Comparison of ENCODE assay signal across 9 cellular contexts in the genomic region with DNA sequence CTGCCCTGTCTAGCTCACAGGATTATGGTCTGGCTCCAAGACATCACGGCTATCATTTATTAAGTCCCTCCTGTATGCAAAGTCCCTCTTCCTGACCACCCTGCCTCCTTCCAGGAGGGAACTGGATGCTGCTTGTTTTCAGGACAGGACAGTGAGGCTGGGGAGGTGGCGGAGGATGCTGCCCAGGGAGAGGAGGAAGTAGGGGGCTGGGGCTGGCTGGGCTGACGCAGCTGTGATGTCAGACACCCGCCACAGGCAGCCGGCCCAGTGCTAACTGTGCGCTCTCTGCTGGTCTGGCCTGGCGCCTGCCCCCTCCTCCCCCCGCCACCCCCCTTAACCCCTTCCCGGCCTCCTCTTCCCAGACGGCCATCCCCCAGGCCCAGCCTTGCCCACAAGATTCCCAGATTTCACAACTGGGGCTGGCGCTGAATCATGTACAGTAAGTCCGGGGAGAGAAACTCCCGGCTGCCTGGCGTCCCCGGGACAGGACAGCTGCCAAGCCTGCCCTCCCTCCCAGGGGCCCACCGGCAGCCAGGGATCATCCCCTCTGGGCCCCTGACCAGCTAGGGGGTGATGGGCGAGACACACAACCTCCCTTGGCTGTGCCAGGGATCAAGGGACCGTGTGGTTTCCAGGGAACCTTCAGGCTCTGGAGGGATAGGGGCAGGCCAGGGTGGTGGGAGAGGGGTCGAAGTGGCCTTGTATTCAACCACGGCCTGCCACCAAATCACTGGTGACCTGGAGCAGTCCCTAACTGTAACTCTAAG.
DNase-seq lines count a peak whose midpoint lies in the region; ATAC-seq, FAIRE-seq and TF ChIP-seq lines count a peak whose summit lies in the region.
"Had no signal": no experiment of that assay in that cellular context is flagged by ENCODE, and none has a peak within 500 bp of the region (broad histone marks: within the 10 kb centered on the region; RNA-seq: fewer than 3 reads in every experiment).

No MANE protein-coding gene starts in this region.

- H3K4ac ChIP-seq in trophoblast cell (ENCODE audit: low read depth, low read length), result no peak overlapping the region

- 10 to 15% (median 12%) methylated on average over 12 to 20 of the region's 20 CpGs for WGBS in heart left ventricle, 4 donors
- WGBS in trophoblast cell (ENCODE audit: extremely low coverage, insufficient coverage, insufficient read length), result no CpG with 5 or more reads among the region's 20 CpGs

- no peak overlapping the region for H3K14ac ChIP-seq in trophoblast cell (ENCODE audit: low read length)

- peak overlapping the region; percentile 62 to 96 (median 91) for H3K27ac ChIP-seq in heart left ventricle
- H3K27ac ChIP-seq in trophoblast cell (ENCODE audit: low read depth, low read length), result no peak overlapping the region

- peak; percentile 97 for FAIRE-seq in HTR-8/SVneo (lab: Jason Lieb, UNC)

- TF ChIP-seq CTCF in heart left ventricle (IDR thresholded peaks at IDR 0.05), result peak in 7 of 12 donors; percentile 13 to 45 (median 32)

- H4K8ac ChIP-seq in trophoblast cell (ENCODE audit: low read depth, low read length), result peak overlapping the region; percentile 5

- TF ChIP-seq POLR2A in heart left ventricle (IDR thresholded peaks at IDR 0.05), result peak in 1 of 2 donors; percentile 40

- H3K4me1 ChIP-seq in adipocyte (ENCODE audit: control insufficient read depth, insufficient read depth, low read length) (peaks cover 72% of the 10 kb centered on the region), heart left ventricle (peaks cover 4 to 79% (median 50%) of the 10 kb centered on the region in 12 donors), trophoblast cell (ENCODE audit: control insufficient read depth in 1 of 2, insufficient read depth in 2 of 2, low read length in 2 of 2) (peaks cover 11 to 17% of the 10 kb centered on the region in 2 experiments)

- H3K9me3 ChIP-seq in adipocyte (ENCODE audit: control insufficient read depth, low read length) (no peaks in the 10 kb centered on the region), heart left ventricle (no peaks in the 10 kb centered on the region), trophoblast cell (ENCODE audit: insufficient read depth, low read depth, low read length) (no peaks in the 10 kb centered on the region)

- H3K27me3 ChIP-seq in adipocyte (replicated peaks; ENCODE audit: control insufficient read depth, insufficient read depth, low read length) (no peaks in the 10 kb centered on the region), heart left ventricle (no peaks in the 10 kb centered on the region), trophoblast cell (ENCODE audit: insufficient read depth, low read length) (no peaks in the 10 kb centered on the region)

- H3K18ac ChIP-seq in trophoblast cell (ENCODE audit: low read length), result no peak overlapping the region

- DNase-seq in HTR-8/SVneo (ENCODE audit: insufficient read length, low spot score) (peak; percentile 100), adipocyte (ENCODE audit: low read depth) (peak; percentile 98), heart left ventricle (peak; percentile 91 to 97 (median 93)), trophoblast cell (peak; percentile 74 to 75), NCI-H1105 treated with DMSO at 0.1 percent for 48 hours (lab: John Stamatoyannopoulos, UW) (no peak), SW480 (ENCODE audit: low spot score) (no peak)
- DNase-seq in stimulated activated CD4-positive, alpha-beta T cell treated with anti-CD3 and anti-CD28 coated beads, Interleukin-2, amount 100 ng/mL, for 48 hours, result no peak

- no peak overlapping the region for H2AFZ ChIP-seq in trophoblast cell (ENCODE audit: insufficient read depth, low read length, poor library complexity)

- intact Hi-C loops in heart left ventricle (cut with DNase I), result loop anchor here in 8 of 10 donors (1.0 to 10.0 kb wide), 8 partner anchors 69 to 154 kb away; partner anchors contain the start of gene CEBPB (in 5 of the 8)

- H2AK5ac ChIP-seq in trophoblast cell (ENCODE audit: low read length), result no peak overlapping the region

- H2BK120ac ChIP-seq in trophoblast cell (ENCODE audit: insufficient read depth, low read length, poor library complexity), result no peak overlapping the region

- H2BK5ac ChIP-seq in trophoblast cell (ENCODE audit: low read depth, low read length, poor library complexity), result no peak overlapping the region

- peak overlapping the region; percentile 11 for H2BK12ac ChIP-seq in trophoblast cell (ENCODE audit: low read length)

- peak overlapping the region; percentile 52 for H3K4me3 ChIP-seq in adipocyte (ENCODE audit: low read length)
- H3K4me3 ChIP-seq in heart left ventricle, result peak overlapping the region in 9 of 12 donors; percentile 16 to 50 (median 35)
- H3K4me3 ChIP-seq in trophoblast cell (ENCODE audit: low read depth, low read length), result no peak overlapping the region

- peak; percentile 61 to 92 (median 82) for ATAC-seq in heart left ventricle
- no peak for ATAC-seq in GM18858 (IDR thresholded peaks at IDR 0.05; ENCODE audit: unreplicated experiment)
- ATAC-seq: T-cell had no signal

- H3K4me2 ChIP-seq in trophoblast cell (ENCODE audit: low read length), result no peak overlapping the region

- H3K79me2 ChIP-seq in trophoblast cell (ENCODE audit: control insufficient read depth, insufficient read depth, low read length, poor library complexity), result no peaks in the 10 kb centered on the region

- H3K36me3 ChIP-seq in adipocyte (ENCODE audit: control insufficient read depth, insufficient read depth, low read length, severe bottlenecking), result no peaks in the 10 kb centered on the region
- H3K36me3 ChIP-seq in heart left ventricle, result no peaks in the 10 kb centered on the region
- H3K36me3 ChIP-seq in trophoblast cell (ENCODE audit: control insufficient read depth in 1 of 2, insufficient read depth in 2 of 2, low read length in 2 of 2), result no peaks in the 10 kb centered on the region

- peak overlapping the region; percentile 7 for H4K91ac ChIP-seq in trophoblast cell (ENCODE audit: low read depth, low read length)

- H3K9ac ChIP-seq in adipocyte (ENCODE audit: low read length) (peak overlapping the region; percentile 77), trophoblast cell (ENCODE audit: low read length) (no peak overlapping the region)

- H3K23ac ChIP-seq in trophoblast cell (ENCODE audit: low read length), result no peak overlapping the region

- H4K12ac ChIP-seq in trophoblast cell (ENCODE audit: low read depth, low read length), result no peak overlapping the region

- peaks cover 3% of the 10 kb centered on the region for H3K79me1 ChIP-seq in trophoblast cell (ENCODE audit: low read length)

Comparison
In these comparisons a context has a peak if more than half of its experiments do, and no peak if none do; other contexts are left out.
1. DNase-seq: peak in HTR-8/SVneo (single experiment), adipocyte (single experiment), heart left ventricle (5 of 5) and trophoblast cell (2 of 2); none in NCI-H1105 treated with DMSO at 0.1 percent for 48 hours (single experiment), SW480 (single experiment) and stimulated activated CD4-positive, alpha-beta T cell treated with anti-CD3 and anti-CD28 coated beads, Interleukin-2, amount 100 ng/mL, for 48 hours (0 of 2).